ENCODE assay signal across 8 cellular contexts in the genomic region with DNA sequence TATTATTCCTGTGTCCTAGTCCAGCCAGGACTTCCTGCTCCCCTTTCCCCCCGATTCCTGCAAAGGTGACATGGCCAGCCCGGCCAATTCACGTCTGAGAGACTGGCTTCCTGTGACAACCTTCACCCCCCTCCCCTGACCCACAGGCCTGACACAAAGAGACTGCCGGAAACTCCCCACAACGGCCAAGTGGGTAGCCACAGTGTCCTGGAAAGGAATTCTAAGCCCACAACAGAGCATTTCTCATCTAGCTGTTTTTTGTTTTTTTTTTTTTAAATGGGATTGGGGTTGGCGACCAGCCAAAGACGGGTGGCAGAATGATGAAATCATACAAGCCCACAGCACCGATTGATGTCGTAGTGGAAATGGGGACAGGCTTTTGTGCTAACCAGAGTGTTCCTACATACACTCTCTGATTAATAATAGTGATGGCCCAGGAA. TPM values are rescaled to one million over a fixed set of nuclear protein-coding genes. Genes with fewer than 3 reads are reported as not detected.
DNase-seq lines count a peak whose midpoint lies in the region; ATAC-seq and TF ChIP-seq lines count a peak whose summit lies in the region.

No MANE protein-coding gene starts in this region.

- POLR2A ChIA-PET in BJ (lab: Charles Lee) = no interaction called here

- no peaks in the 10 kb centered on the region for H3K36me3 ChIP-seq in BJ (ENCODE audit: control insufficient read depth, insufficient read depth, low read length)

- no peaks in the 10 kb centered on the region for H3K9me3 Mint-ChIP-seq in activated naive CD4-positive, alpha-beta T cell treated with anti-CD3 and anti-CD28 coated beads, Interleukin-2, amount 50 U/mL, for 72 hours

- ATAC-seq in activated naive CD4-positive, alpha-beta T cell treated with anti-CD3 and anti-CD28 coated beads, Interleukin-2, amount 50 U/mL, for 72 hours = peak; percentile 12 to 46
- ATAC-seq in GM18502 (IDR thresholded peaks at IDR 0.05; ENCODE audit: poor library complexity, unreplicated experiment) = no peak

- H3K27me3 ChIP-seq in BJ (ENCODE audit: control insufficient read depth, insufficient read depth, low read length) = no peaks in the 10 kb centered on the region

- H3K4me3 ChIP-seq in BJ (ENCODE audit: low read depth, low read length) = 0 out of 2 replicates have a peak overlapping the region, but pooled peaks have one; percentile 10

- in situ Hi-C loops in ACHN (cut with HindIII; ENCODE audit: low pct_ligation_motif_present, low pct_unique_long_range_greater_than_20kb, low sequenced_read_pairs) = no loop called here

- peak; percentile 68 for DNase-seq in BJ (ENCODE audit: low read depth)
- DNase-seq in LoVo (ENCODE audit: low spot score) = peak; percentile 42
- DNase-seq in activated naive CD4-positive, alpha-beta T cell treated with anti-CD3 and anti-CD28 coated beads, Interleukin-2, amount 50 U/mL, for 72 hours (ENCODE audit: low spot score in 2 of 2) = peak in 1 of 2 donors; percentile 33
- DNase-seq in cardiac septum (ENCODE audit: low spot score) = peak; percentile 89
- DNase-seq in putamen (ENCODE audit: low spot score) = peak; percentile 47
- DNase-seq in ACHN = no peak
- no peak for DNase-seq in NCI-H2029 treated with DMSO at 0.1 percent for 48 hours (lab: John Stamatoyannopoulos, UW)

- CTCF ChIA-PET in BJ (lab: Yijun Ruan, JAX) = interaction anchor here (0.5 to 1.2 kb wide), 2 partner anchors 33 to 957 kb away, joined by 3 read pairs; no protein-coding TSS in a partner anchor

- TF ChIP-seq CTCF in BJ (IDR thresholded peaks at IDR 0.05; ENCODE audit: insufficient read depth, low read depth, low read length) = no peak

- intact Hi-C loops in cardiac septum (cut with DNase I) = loop anchor here (5.0 kb wide), 1 partner anchor 269 kb away; a partner anchor contains a TSS

- peak overlapping the region in 1 of 2 donors; percentile 75 for H3K27ac Mint-ChIP-seq in activated naive CD4-positive, alpha-beta T cell treated with anti-CD3 and anti-CD28 coated beads, Interleukin-2, amount 50 U/mL, for 72 hours

- H3K36me3 Mint-ChIP-seq in activated naive CD4-positive, alpha-beta T cell treated with anti-CD3 and anti-CD28 coated beads, Interleukin-2, amount 50 U/mL, for 72 hours = peaks cover 0 to 22% of the 10 kb centered on the region in 2 donors

RNA-seq across cellular contexts. Expression of a gene that starts 2.8 kb away (rescaled TPM):
- 10.4 and 12.0 TPM in 2 replicates for polyA plus RNA-seq in BJ (2011; rRNA removed)
- polyA minus RNA-seq in BJ (2011; rRNA and poly(A)+ RNA removed) = 41.2 and 59.3 TPM in 2 replicates
- 10 to 100 TPM in 1 of 2 donors, 1 to 10 TPM in 1; 6.5 to 72.3 TPM for total RNA-seq in activated naive CD4-positive, alpha-beta T cell treated with anti-CD3 and anti-CD28 coated beads, Interleukin-2, amount 50 U/mL, for 72 hours
- 31.7 TPM for total RNA-seq in cardiac septum

RNA-seq across cellular contexts. Expression of a gene that starts 23.0 kb away (rescaled TPM):
- 0.04 and 0.07 TPM in 2 replicates for polyA plus RNA-seq in BJ (2011; rRNA removed)
- polyA minus RNA-seq in BJ (2011; rRNA and poly(A)+ RNA removed) = not detected in 2 replicates
- total RNA-seq in activated naive CD4-positive, alpha-beta T cell treated with anti-CD3 and anti-CD28 coated beads, Interleukin-2, amount 50 U/mL, for 72 hours = under 1 TPM in 1 of 2 donors, not detected in 1; 0.37 TPM
- total RNA-seq in cardiac septum = not detected

RNA-seq across cellular contexts. Expression of a gene that starts 39.9 kb away (rescaled TPM):
- polyA plus RNA-seq in BJ (2011; rRNA removed) = not detected in 2 replicates
- not detected in 2 replicates for polyA minus RNA-seq in BJ (2011; rRNA and poly(A)+ RNA removed)
- not detected for total RNA-seq in activated naive CD4-positive, alpha-beta T cell treated with anti-CD3 and anti-CD28 coated beads, Interleukin-2, amount 50 U/mL, for 72 hours
- total RNA-seq in cardiac septum = 0.11 TPM

Comparison
In these comparisons a context has a peak if more than half of its experiments do, and no peak if none do; other contexts are left out.
1. DNase-seq: peak in BJ (single experiment), LoVo (single experiment), cardiac septum (single experiment) and putamen (single experiment); none in ACHN (single experiment) and NCI-H2029 treated with DMSO at 0.1 percent for 48 hours (single experiment).